ENCODE assay signal across 2 cellular contexts in the genomic region with DNA sequence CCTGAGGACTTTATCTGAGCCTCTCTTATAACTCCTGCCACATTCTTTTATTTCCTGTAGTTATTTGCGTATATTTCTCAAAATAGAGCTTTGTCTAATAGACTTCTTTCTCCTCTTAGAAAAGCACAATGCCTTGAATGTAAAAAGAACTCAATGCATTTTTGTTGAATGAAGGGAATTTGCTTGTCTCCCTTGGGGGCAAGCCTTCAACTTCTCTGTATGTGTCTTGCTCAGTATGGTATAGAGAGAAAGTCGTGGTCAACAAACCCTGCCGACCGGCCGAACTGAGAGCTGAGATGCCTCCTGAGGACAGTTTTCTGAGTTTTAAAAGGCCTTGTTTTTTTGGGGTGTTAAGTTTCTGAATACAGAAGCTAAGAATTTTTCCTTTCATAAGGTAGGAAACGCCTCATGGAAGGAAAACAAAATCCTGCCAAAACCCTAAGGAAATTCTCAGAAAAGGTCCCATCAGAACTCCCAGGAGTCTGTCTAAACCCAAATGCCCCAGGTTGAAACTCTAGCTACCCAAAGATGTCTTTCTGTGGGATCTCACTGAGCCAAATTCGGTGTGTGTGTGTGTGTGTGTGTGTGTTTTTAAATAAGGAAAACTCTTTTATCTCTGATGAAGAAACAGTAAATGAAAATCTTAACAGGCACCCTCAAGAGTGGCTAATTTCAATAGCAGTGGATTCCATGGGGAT.
TF ChIP-seq lines count a peak whose summit lies in the region.

No MANE protein-coding gene starts in this region.

TF ChIP-seq in GM23338, 12 proteins besides CTCF, POLR2A, EP300 and RAD21 (continued from another document):
- TF ChIP-seq REST (IDR thresholded peaks at IDR 0.05; ENCODE audit: unreplicated experiment): no peak
- peak; percentile 4; the same call in 1 of the 2 replicates for TF ChIP-seq ZNF462 (CRISPR knock-in tag; IDR thresholded peaks at IDR 0.05)
- TF ChIP-seq EZH2phosphoT487 (IDR thresholded peaks at IDR 0.05; ENCODE audit: unreplicated experiment): no peak
- no peak for TF ChIP-seq JUNB (IDR thresholded peaks at IDR 0.05; ENCODE audit: unreplicated experiment)
- TF ChIP-seq STAT1 (IDR thresholded peaks at IDR 0.05; ENCODE audit: unreplicated experiment): no peak

TF ChIP-seq in WTC11, 78 proteins besides CTCF, POLR2A, EP300 and RAD21 (continued from another document):
- TF ChIP-seq CDX4 (CRISPR knock-in tag; IDR thresholded peaks at IDR 0.05; ENCODE audit: borderline replicate concordance): no peak
- TF ChIP-seq, protein P1, sequence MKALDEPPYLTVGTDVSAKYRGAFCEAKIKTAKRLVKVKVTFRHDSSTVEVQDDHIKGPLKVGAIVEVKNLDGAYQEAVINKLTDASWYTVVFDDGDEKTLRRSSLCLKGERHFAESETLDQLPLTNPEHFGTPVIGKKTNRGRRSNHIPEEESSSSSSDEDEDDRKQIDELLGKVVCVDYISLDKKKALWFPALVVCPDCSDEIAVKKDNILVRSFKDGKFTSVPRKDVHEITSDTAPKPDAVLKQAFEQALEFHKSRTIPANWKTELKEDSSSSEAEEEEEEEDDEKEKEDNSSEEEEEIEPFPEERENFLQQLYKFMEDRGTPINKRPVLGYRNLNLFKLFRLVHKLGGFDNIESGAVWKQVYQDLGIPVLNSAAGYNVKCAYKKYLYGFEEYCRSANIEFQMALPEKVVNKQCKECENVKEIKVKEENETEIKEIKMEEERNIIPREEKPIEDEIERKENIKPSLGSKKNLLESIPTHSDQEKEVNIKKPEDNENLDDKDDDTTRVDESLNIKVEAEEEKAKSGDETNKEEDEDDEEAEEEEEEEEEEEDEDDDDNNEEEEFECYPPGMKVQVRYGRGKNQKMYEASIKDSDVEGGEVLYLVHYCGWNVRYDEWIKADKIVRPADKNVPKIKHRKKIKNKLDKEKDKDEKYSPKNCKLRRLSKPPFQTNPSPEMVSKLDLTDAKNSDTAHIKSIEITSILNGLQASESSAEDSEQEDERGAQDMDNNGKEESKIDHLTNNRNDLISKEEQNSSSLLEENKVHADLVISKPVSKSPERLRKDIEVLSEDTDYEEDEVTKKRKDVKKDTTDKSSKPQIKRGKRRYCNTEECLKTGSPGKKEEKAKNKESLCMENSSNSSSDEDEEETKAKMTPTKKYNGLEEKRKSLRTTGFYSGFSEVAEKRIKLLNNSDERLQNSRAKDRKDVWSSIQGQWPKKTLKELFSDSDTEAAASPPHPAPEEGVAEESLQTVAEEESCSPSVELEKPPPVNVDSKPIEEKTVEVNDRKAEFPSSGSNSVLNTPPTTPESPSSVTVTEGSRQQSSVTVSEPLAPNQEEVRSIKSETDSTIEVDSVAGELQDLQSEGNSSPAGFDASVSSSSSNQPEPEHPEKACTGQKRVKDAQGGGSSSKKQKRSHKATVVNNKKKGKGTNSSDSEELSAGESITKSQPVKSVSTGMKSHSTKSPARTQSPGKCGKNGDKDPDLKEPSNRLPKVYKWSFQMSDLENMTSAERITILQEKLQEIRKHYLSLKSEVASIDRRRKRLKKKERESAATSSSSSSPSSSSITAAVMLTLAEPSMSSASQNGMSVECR (CRISPR knock-in tag; IDR thresholded peaks at IDR 0.05; ENCODE audit: borderline replicate concordance): no peak
TF ChIP-seq in WTC11: peak in this region for 0.
